In genomic region chr18:21443776-21444464, GRCh38 we compare ENCODE assay signal across 14 cellular contexts.
"Had no signal": no experiment of that assay in that cellular context is flagged by ENCODE, and none has a peak within 500 bp of the region (broad histone marks: within the 10 kb centered on the region; RNA-seq: fewer than 3 reads in every experiment).

No MANE protein-coding gene starts in this region.

- ATAC-seq: activated CD8-positive, alpha-beta T cell treated with anti-CD3 and anti-CD28 coated beads, Interleukin-2, amount 10 ng/mL, durations not matched to agents 7 days and 5 days; activated naive CD8-positive, alpha-beta T cell treated with anti-CD3 and anti-CD28 coated beads, Interleukin-2, amount 50 U/mL, for 24 hours had no signal

- H3K27ac ChIP-seq: coronary artery, lower lobe of right lung, neutrophil, sigmoid colon, tibial nerve had no signal

- H3K4me1 ChIP-seq: lower lobe of right lung, sigmoid colon, tibial nerve had no signal

- H3K36me3 ChIP-seq: lower lobe of right lung, neutrophil, sigmoid colon, tibial nerve had no signal

- H3K4me3 ChIP-seq: coronary artery, lower lobe of right lung, sigmoid colon, tibial nerve had no signal

- H3K27me3 ChIP-seq: sigmoid colon, tibial nerve had no signal

- DNase-seq: activated CD4-positive, alpha-beta T cell treated with anti-CD3 and anti-CD28 coated beads for 4 hours; activated CD8-positive, alpha-beta memory T cell treated with anti-CD3 and anti-CD28 coated beads, Interleukin-2, amount 50 U/mL, for 48 hours; activated CD8-positive, alpha-beta T cell treated with anti-CD3 and anti-CD28 coated beads, Interleukin-2, amount 10 ng/mL, durations not matched to agents 7 days and 5 days; activated naive CD4-positive, alpha-beta T cell treated with Interleukin-2 at 50 U/mL for 16 hours; activated naive CD8-positive, alpha-beta T cell treated with anti-CD3 and anti-CD28 coated beads, Interleukin-2, amount 50 U/mL, for 24 hours; central memory CD4-positive, alpha-beta T cell; effector CD8-positive, alpha-beta T cell; lower lobe of right lung; naive B cell; sigmoid colon; stimulated activated CD4-positive, alpha-beta T cell treated with anti-CD3 and anti-CD28 coated beads, Interleukin-4, amount 100 ng/mL, for 4 hours had no signal

- H3K9me3 ChIP-seq: lower lobe of right lung, neutrophil, sigmoid colon, tibial nerve had no signal
